ENCODE assay signal across 12 cellular contexts in the genomic region with DNA sequence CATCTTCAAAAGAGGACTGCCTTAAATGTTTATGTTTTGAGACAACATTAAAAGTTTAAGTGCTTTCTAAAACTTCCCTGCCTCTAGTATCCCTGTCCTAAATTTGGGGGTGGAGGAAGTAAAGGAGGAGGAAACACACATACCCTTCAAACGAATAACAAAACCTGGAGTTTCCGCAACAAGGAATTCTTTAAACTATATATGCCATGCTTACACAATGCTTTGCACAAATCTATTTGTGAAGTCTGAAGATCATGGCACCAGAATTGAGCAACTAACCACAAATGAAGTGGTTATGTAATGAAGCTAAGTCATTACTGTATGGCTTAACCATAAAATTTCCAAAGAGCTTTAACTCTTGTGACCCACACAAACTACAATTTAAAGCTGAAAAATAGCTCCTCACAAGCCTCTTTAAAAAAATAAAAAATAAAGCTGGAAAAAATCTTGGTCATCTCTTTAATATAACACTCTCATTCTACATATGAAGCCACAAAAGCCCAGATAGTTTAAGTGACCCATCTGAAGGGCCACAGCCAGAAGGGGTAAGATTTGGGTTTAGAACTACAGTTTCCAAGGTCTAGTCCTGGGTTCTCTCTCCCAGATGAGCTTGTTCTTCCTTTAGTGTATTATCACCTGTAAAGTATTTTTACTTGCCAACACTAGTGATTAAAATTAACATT. TPM values are rescaled to one million over a fixed set of nuclear protein-coding genes. Genes with fewer than 3 reads are reported as not detected.
DNase-seq lines count a peak whose midpoint lies in the region; ATAC-seq and TF ChIP-seq lines count a peak whose summit lies in the region.
"Had no signal": no experiment of that assay in that cellular context is flagged by ENCODE, and none has a peak within 500 bp of the region (broad histone marks: within the 10 kb centered on the region; RNA-seq: fewer than 3 reads in every experiment).

No MANE protein-coding gene starts in this region.

- H3K4me1 ChIP-seq in Panc1 (ENCODE audit: control insufficient read depth, insufficient read depth, low read length) = peaks cover 58% of the 10 kb centered on the region
- H3K4me1 ChIP-seq: SJCRH30 had no signal

- no peaks in the 10 kb centered on the region for H3K27me3 ChIP-seq in Panc1 (ENCODE audit: control insufficient read depth, insufficient read depth, low read length)
- H3K27me3 ChIP-seq: SJCRH30 had no signal

- H3K4me3 ChIP-seq in Panc1 (ENCODE audit: low read depth in 2 of 2, low read length in 2 of 2) = no peak overlapping the region
- no peak overlapping the region for H3K4me3 ChIP-seq in fibroblast of mammary gland (ENCODE audit: control insufficient read depth, low read depth, low read length)
- H3K4me3 ChIP-seq: HAP-1, SJCRH30 had no signal

- CTCF ChIA-PET in Panc1 (lab: Charles Lee) = interaction anchor here (0.6 kb wide), 1 partner anchor 201 kb away, joined by 3 read pairs; no protein-coding TSS in a partner anchor

- H3K9me3 Mint-ChIP-seq in stimulated activated effector memory CD8-positive, alpha-beta T cell treated with anti-CD3 and anti-CD28 coated beads, Interleukin-12 subunit alpha, Interleukin-12 subunit beta, amount 100 ng/mL, for 72 hours = no peaks in the 10 kb centered on the region

- 0 out of 2 replicates have a peak overlapping the region, but pooled peaks have one; percentile 6 for H3K27ac ChIP-seq in Panc1 (ENCODE audit: low read length)
- H3K27ac ChIP-seq: SJCRH30 had no signal

- peaks cover 70% of the 10 kb centered on the region for H3K4me1 Mint-ChIP-seq in stimulated activated effector memory CD8-positive, alpha-beta T cell treated with anti-CD3 and anti-CD28 coated beads, Interleukin-12 subunit alpha, Interleukin-12 subunit beta, amount 100 ng/mL, for 72 hours

- H3K4me3 Mint-ChIP-seq in stimulated activated effector memory CD8-positive, alpha-beta T cell treated with anti-CD3 and anti-CD28 coated beads, Interleukin-12 subunit alpha, Interleukin-12 subunit beta, amount 100 ng/mL, for 72 hours = no peak overlapping the region

- H3K27ac Mint-ChIP-seq in stimulated activated effector memory CD8-positive, alpha-beta T cell treated with anti-CD3 and anti-CD28 coated beads, Interleukin-12 subunit alpha, Interleukin-12 subunit beta, amount 100 ng/mL, for 72 hours = peak overlapping the region; percentile 32
- H3K27ac Mint-ChIP-seq: progenitor cell of endocrine pancreas had no signal

- H3K36me3 Mint-ChIP-seq in stimulated activated effector memory CD8-positive, alpha-beta T cell treated with anti-CD3 and anti-CD28 coated beads, Interleukin-12 subunit alpha, Interleukin-12 subunit beta, amount 100 ng/mL, for 72 hours = peaks cover 27% of the 10 kb centered on the region

- intact Hi-C loops in Panc1 (cut with micrococcal nuclease; ENCODE audit: unreplicated experiment) = no loop called here

- POLR2A ChIA-PET in Panc1 (lab: Charles Lee) = no interaction called here

- DNase-seq in HCEC 1CT = peak; percentile 83
- DNase-seq in Panc1 (ENCODE audit: low read depth, low spot score) = no peak
- peak; percentile 89 for DNase-seq in fibroblast of mammary gland (ENCODE audit: low read depth)
- DNase-seq in stimulated activated effector memory CD8-positive, alpha-beta T cell treated with anti-CD3 and anti-CD28 coated beads, Interleukin-12 subunit alpha, Interleukin-12 subunit beta, amount 100 ng/mL, for 72 hours (ENCODE audit: low spot score in 2 of 2) = no peak
- no peak for DNase-seq in anterior cingulate cortex (lab: John Stamatoyannopoulos, UW)
- DNase-seq in NAMALWA (ENCODE audit: low spot score) = no peak
- DNase-seq: activated T-cell treated with anti-CD3 and anti-CD28 coated beads, Interleukin-2, amount 50 U/mL, for 1 hour; SJCRH30 had no signal

- H3K9me3 ChIP-seq in Panc1 (ENCODE audit: control insufficient read depth, insufficient read depth, low read depth, low read length) = no peaks in the 10 kb centered on the region
- H3K9me3 ChIP-seq: HAP-1, SJCRH30 had no signal

- in situ Hi-C loops in Panc1 (cut with HindIII; ENCODE audit: low pct_unique_long_range_greater_than_20kb, low sequenced_read_pairs) = no loop called here

- ATAC-seq in Panc1 = no peak
- ATAC-seq in stimulated activated effector memory CD8-positive, alpha-beta T cell treated with anti-CD3 and anti-CD28 coated beads, Interleukin-12 subunit alpha, Interleukin-12 subunit beta, amount 100 ng/mL, for 72 hours = no peak
- no peak for ATAC-seq in HG02759 (IDR thresholded peaks at IDR 0.05; ENCODE audit: unreplicated experiment)

- no TSS peak for BruUV-seq in Panc1 (replicated peaks; lab: Mats Ljungman, UMichigan)

- peaks cover under 1% of the 10 kb centered on the region; the same call in 1 of the 2 replicates for H3K36me3 ChIP-seq in Panc1 (ENCODE audit: control insufficient read depth, insufficient read depth, low read length)
- H3K36me3 ChIP-seq: HAP-1, SJCRH30 had no signal

- TF ChIP-seq CTCF in Panc1 (IDR thresholded peaks at IDR 0.05) = no peak
- no peak for TF ChIP-seq CTCF in fibroblast of mammary gland (conservative IDR thresholded peaks at IDR 0.05; ENCODE audit: control insufficient read depth, insufficient read depth, low read depth, low read length)

RNA-seq across cellular contexts. Expression of a gene that starts 9.4 kb away (rescaled TPM):
- total RNA-seq in Panc1 (2021; ENCODE audit: unreplicated experiment) = 119 TPM
- polyA plus RNA-seq in Panc1 (2012; ENCODE audit: insufficient read length) = 57.3 TPM

RNA-seq across cellular contexts. Expression of a gene that starts 25.1 kb away (rescaled TPM):
- total RNA-seq in Panc1 (2021; ENCODE audit: unreplicated experiment) = not detected
- polyA plus RNA-seq in Panc1 (2012; ENCODE audit: insufficient read length) = not detected
- total RNA-seq: frontal cortex, progenitor cell of endocrine pancreas, SJCRH30 had no signal

RNA-seq across cellular contexts. Expression of a gene that starts 48.7 kb away (rescaled TPM):
- total RNA-seq in Panc1 (2021; ENCODE audit: unreplicated experiment) = 103 TPM
- polyA plus RNA-seq in Panc1 (2012; ENCODE audit: insufficient read length) = 85.8 TPM

Comparison
In these comparisons a context has a peak if more than half of its experiments do, and no peak if none do; other contexts are left out.
1. DNase-seq: peak in HCEC 1CT (single experiment) and fibroblast of mammary gland (single experiment); none in Panc1 (single experiment), stimulated activated effector memory CD8-positive, alpha-beta T cell treated with anti-CD3 and anti-CD28 coated beads, Interleukin-12 subunit alpha, Interleukin-12 subunit beta, amount 100 ng/mL, for 72 hours (0 of 2), anterior cingulate cortex (0 of 58) and NAMALWA (single experiment).